8 cellular contexts compared by ENCODE assay signal in genomic region chr16:68040506-68041288, GRCh38. TPM values are rescaled to one million over a fixed set of nuclear protein-coding genes. Genes with fewer than 3 reads are reported as not detected.
DNase-seq lines count a peak whose midpoint lies in the region; ATAC-seq and TF ChIP-seq lines count a peak whose summit lies in the region.

No MANE protein-coding gene starts in this region.

- DNase-seq in DND-41 (peak; percentile 82), HFF-Myc (ENCODE audit: extremely low read depth, low read depth) (peak; percentile 16), NCI-H146 treated with DMSO at 0.1 percent for 48 hours (lab: John Stamatoyannopoulos, UW; ENCODE audit: unreplicated experiment) (peak; percentile 18), T-helper 17 cell (peak; percentile 76 to 89 (median 76)), adipocyte (ENCODE audit: low read depth) (peak; percentile 77), heart right ventricle (peak; percentile 83 to 84), retina (peak; percentile 68)

- 67 to 68% methylated on average over 14 of the region's 14 CpGs for WGBS in heart right ventricle, 2 donors

- H3K36me3 ChIP-seq in DND-41 (ENCODE audit: insufficient read depth, low read length), result peaks cover 14% of the 10 kb centered on the region; the same call in 1 of the 2 replicates
- H3K36me3 ChIP-seq in adipocyte (ENCODE audit: control insufficient read depth, insufficient read depth, low read length, severe bottlenecking), result peaks cover 5% of the 10 kb centered on the region
- peaks cover 0 to 45% (median 0%) of the 10 kb centered on the region in 9 donors for H3K36me3 ChIP-seq in heart right ventricle

- no peak overlapping the region for H3K9ac ChIP-seq in DND-41 (ENCODE audit: low read depth, low read length)
- no peak overlapping the region for H3K9ac ChIP-seq in adipocyte (ENCODE audit: low read length)

- no peak overlapping the region for H3K4me3 ChIP-seq in DND-41 (ENCODE audit: low read depth in 1 of 2, low read length in 2 of 2)
- H3K4me3 ChIP-seq in HFF-Myc (replicated peaks; ENCODE audit: low read depth, low read length), result no peak overlapping the region
- H3K4me3 ChIP-seq in adipocyte (ENCODE audit: low read length), result no peak overlapping the region
- no peak overlapping the region for H3K4me3 ChIP-seq in heart right ventricle

- H3K27ac Mint-ChIP-seq in T-helper 17 cell, result no peak overlapping the region

- no peaks in the 10 kb centered on the region for H3K4me1 ChIP-seq in DND-41 (ENCODE audit: insufficient read depth, low read length)
- H3K4me1 ChIP-seq in adipocyte (ENCODE audit: control insufficient read depth, insufficient read depth, low read length), result no peaks in the 10 kb centered on the region
- peaks cover 0 to 45% (median 0%) of the 10 kb centered on the region in 9 donors for H3K4me1 ChIP-seq in heart right ventricle

- H3K27me3 Mint-ChIP-seq in T-helper 17 cell, result no peaks in the 10 kb centered on the region

- intact Hi-C loops in heart right ventricle (cut with DNase I), result loop anchor here in 7 of 10 donors (1.0 to 10.0 kb wide), 14 partner anchors 47 to 518 kb away; partner anchors contain the start of genes NRN1L (in 5 of the 7), PSMB10 (in 3 of the 7) and CTRL (in 1 of the 7)

- H3K9me3 ChIP-seq in DND-41 (ENCODE audit: insufficient read depth, low read length, severe bottlenecking) (no peaks in the 10 kb centered on the region), T-helper 17 cell (ENCODE audit: control insufficient read depth, low read length, poor library complexity, severe bottlenecking) (no peaks in the 10 kb centered on the region), adipocyte (ENCODE audit: control insufficient read depth, low read length) (no peaks in the 10 kb centered on the region), heart right ventricle (no peaks in the 10 kb centered on the region)

- H3K4me3 Mint-ChIP-seq in T-helper 17 cell, result no peak overlapping the region

- H3K27me3 ChIP-seq in DND-41 (ENCODE audit: insufficient read depth, low read length, poor library complexity) (no peaks in the 10 kb centered on the region), adipocyte (replicated peaks; ENCODE audit: control insufficient read depth, insufficient read depth, low read length) (no peaks in the 10 kb centered on the region), heart right ventricle (no peaks in the 10 kb centered on the region)

- H4K20me1 ChIP-seq in DND-41 (ENCODE audit: insufficient read depth, low read length), result no peaks in the 10 kb centered on the region

- peak; percentile 96 for TF ChIP-seq CTCF in DND-41 (IDR thresholded peaks at IDR 0.05; ENCODE audit: borderline replicate concordance, extremely low read depth, low read length, poor library complexity, severe bottlenecking)
- TF ChIP-seq CTCF in HFF-Myc (IDR thresholded peaks at IDR 0.05; ENCODE audit: low read depth, low read length, missing control alignments), result peak; percentile 91
- TF ChIP-seq CTCF in heart right ventricle (IDR thresholded peaks at IDR 0.05), result peak; percentile 73 to 88 (median 83)

- ATAC-seq in DND-41 (ENCODE audit: insufficient read depth, low read depth), result peak; percentile 99
- ATAC-seq in T-helper 17 cell, result peak; percentile 99
- peak; percentile 89 to 96 (median 94) for ATAC-seq in heart right ventricle
- no peak for ATAC-seq in HG02973 (IDR thresholded peaks at IDR 0.05; ENCODE audit: unreplicated experiment)

- no peak overlapping the region for H3K4me2 ChIP-seq in DND-41 (ENCODE audit: insufficient read depth, low read length)

- H3K36me3 Mint-ChIP-seq in T-helper 17 cell (ENCODE audit: low read depth), result peaks cover 2% of the 10 kb centered on the region

- H3K79me2 ChIP-seq in DND-41 (ENCODE audit: insufficient read depth, low read length), result no peaks in the 10 kb centered on the region

- H3K27ac ChIP-seq in DND-41 (ENCODE audit: low read length), result no peak overlapping the region
- peak overlapping the region in 1 of 10 donors; percentile 69 for H3K27ac ChIP-seq in heart right ventricle

- H2AFZ ChIP-seq in DND-41 (ENCODE audit: low read depth, low read length), result no peak overlapping the region

- H3K4me1 Mint-ChIP-seq in T-helper 17 cell, result peaks cover 12% of the 10 kb centered on the region

RNA-seq across cellular contexts. Expression of gene DUS2, which starts 17.6 kb away (rescaled TPM):
- total RNA-seq in T-helper 17 cell (10 to 100 TPM; 12.0 to 12.3 TPM), heart right ventricle (10 to 100 TPM in 2 of 10 donors, 1 to 10 TPM in 8; 4.8 to 13.1 (median 7.2) TPM)
- polyA plus RNA-seq in heart right ventricle, result 1 to 10 TPM; 4.2 to 9.6 TPM

RNA-seq across cellular contexts. Expression of gene DDX28, which starts 17.7 kb away (rescaled TPM):
- 10 to 100 TPM; 13.2 to 14.8 TPM for total RNA-seq in T-helper 17 cell
- total RNA-seq in heart right ventricle, result 10 to 100 TPM in 4 of 10 donors, 1 to 10 TPM in 6; 8.4 to 13.1 (median 9.7) TPM
- polyA plus RNA-seq in heart right ventricle, result 1 to 10 TPM; 5.3 to 9.6 TPM

RNA-seq across cellular contexts. Expression of gene DPEP2NB, which starts 25.0 kb away (rescaled TPM):
- total RNA-seq in T-helper 17 cell, result not detected
- total RNA-seq in heart right ventricle, result not detected
- not detected for polyA plus RNA-seq in heart right ventricle

RNA-seq across cellular contexts. Expression of gene DPEP2, which starts 41.4 kb away (rescaled TPM):
- total RNA-seq in T-helper 17 cell, result 10 to 100 TPM; 42.7 to 51.2 TPM
- total RNA-seq in heart right ventricle, result 1 to 10 TPM in 9 of 10 donors, not detected in 1; 1.2 to 6.2 (median 1.7) TPM
- polyA plus RNA-seq in heart right ventricle, result 1 to 10 TPM; 1.0 to 1.5 TPM

RNA-seq across cellular contexts. Expression of gene NFATC3, which starts 44.5 kb away (rescaled TPM):
- 100 to 1,000 TPM in 1 of 2 donors, 10 to 100 TPM in 1; 94.5 to 101 TPM for total RNA-seq in T-helper 17 cell
- 10 to 100 TPM; 19.8 to 32.9 (median 25.1) TPM for total RNA-seq in heart right ventricle
- 1 to 10 TPM; 6.3 to 9.2 TPM for polyA plus RNA-seq in heart right ventricle

Comparison
In these comparisons a context has a peak if more than half of its experiments do, and no peak if none do; other contexts are left out.
1. DNase-seq: peak in every context shown above with its lines; median percentile 84 in heart right ventricle; 82 in DND-41; 77 in adipocyte; 76 in T-helper 17 cell; 68 in retina; 18 in NCI-H146 treated with DMSO at 0.1 percent for 48 hours; 16 in HFF-Myc.